In genomic region chr3:23548706-23549105, GRCh38 we compare ENCODE assay signal across 1 cellular context.
TF ChIP-seq lines count a peak whose summit lies in the region.

No MANE protein-coding gene starts in this region.

TF ChIP-seq in HCT116, 20 proteins besides CTCF, POLR2A, EP300 and RAD21 (continued from another document):
- TF ChIP-seq, protein P1, sequence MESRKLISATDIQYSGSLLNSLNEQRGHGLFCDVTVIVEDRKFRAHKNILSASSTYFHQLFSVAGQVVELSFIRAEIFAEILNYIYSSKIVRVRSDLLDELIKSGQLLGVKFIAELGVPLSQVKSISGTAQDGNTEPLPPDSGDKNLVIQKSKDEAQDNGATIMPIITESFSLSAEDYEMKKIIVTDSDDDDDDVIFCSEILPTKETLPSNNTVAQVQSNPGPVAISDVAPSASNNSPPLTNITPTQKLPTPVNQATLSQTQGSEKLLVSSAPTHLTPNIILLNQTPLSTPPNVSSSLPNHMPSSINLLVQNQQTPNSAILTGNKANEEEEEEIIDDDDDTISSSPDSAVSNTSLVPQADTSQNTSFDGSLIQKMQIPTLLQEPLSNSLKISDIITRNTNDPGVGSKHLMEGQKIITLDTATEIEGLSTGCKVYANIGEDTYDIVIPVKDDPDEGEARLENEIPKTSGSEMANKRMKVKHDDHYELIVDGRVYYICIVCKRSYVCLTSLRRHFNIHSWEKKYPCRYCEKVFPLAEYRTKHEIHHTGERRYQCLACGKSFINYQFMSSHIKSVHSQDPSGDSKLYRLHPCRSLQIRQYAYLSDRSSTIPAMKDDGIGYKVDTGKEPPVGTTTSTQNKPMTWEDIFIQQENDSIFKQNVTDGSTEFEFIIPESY (IDR thresholded peaks at IDR 0.05; ENCODE audit: extremely low read depth, insufficient replicate concordance, low read length) = no peak
- TF ChIP-seq EZH2 (IDR thresholded peaks at IDR 0.05) = no peak
- no peak for TF ChIP-seq FOSL1 (IDR thresholded peaks at IDR 0.05; ENCODE audit: low read depth)
- TF ChIP-seq CEBPB (IDR thresholded peaks at IDR 0.05; ENCODE audit: low read depth) = no peak
- no peak for TF ChIP-seq SRF (IDR thresholded peaks at IDR 0.05; ENCODE audit: low read depth)
- TF ChIP-seq EGR1 (IDR thresholded peaks at IDR 0.05; ENCODE audit: low read depth) = no peak
- TF ChIP-seq ZFX (IDR thresholded peaks at IDR 0.05) = no peak
- no peak for TF ChIP-seq SP1 (IDR thresholded peaks at IDR 0.05; ENCODE audit: low read depth)
- TF ChIP-seq POLR2AphosphoS5 (IDR thresholded peaks at IDR 0.05; ENCODE audit: low read depth, low read length) = no peak
- no peak for TF ChIP-seq TCF7L2 (IDR thresholded peaks at IDR 0.05; ENCODE audit: borderline replicate concordance, extremely low read depth, insufficient read depth, insufficient read length)
- no peak for TF ChIP-seq YY1 (IDR thresholded peaks at IDR 0.05; ENCODE audit: extremely low read depth, insufficient replicate concordance, low read depth, low read length)
- TF ChIP-seq, protein P2, sequence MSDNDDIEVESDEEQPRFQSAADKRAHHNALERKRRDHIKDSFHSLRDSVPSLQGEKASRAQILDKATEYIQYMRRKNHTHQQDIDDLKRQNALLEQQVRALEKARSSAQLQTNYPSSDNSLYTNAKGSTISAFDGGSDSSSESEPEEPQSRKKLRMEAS (IDR thresholded peaks at IDR 0.05) = no peak
- no peak for TF ChIP-seq ELF1 (IDR thresholded peaks at IDR 0.05; ENCODE audit: borderline replicate concordance, low read depth)
